8 cellular contexts compared by ENCODE assay signal in the genomic region with DNA sequence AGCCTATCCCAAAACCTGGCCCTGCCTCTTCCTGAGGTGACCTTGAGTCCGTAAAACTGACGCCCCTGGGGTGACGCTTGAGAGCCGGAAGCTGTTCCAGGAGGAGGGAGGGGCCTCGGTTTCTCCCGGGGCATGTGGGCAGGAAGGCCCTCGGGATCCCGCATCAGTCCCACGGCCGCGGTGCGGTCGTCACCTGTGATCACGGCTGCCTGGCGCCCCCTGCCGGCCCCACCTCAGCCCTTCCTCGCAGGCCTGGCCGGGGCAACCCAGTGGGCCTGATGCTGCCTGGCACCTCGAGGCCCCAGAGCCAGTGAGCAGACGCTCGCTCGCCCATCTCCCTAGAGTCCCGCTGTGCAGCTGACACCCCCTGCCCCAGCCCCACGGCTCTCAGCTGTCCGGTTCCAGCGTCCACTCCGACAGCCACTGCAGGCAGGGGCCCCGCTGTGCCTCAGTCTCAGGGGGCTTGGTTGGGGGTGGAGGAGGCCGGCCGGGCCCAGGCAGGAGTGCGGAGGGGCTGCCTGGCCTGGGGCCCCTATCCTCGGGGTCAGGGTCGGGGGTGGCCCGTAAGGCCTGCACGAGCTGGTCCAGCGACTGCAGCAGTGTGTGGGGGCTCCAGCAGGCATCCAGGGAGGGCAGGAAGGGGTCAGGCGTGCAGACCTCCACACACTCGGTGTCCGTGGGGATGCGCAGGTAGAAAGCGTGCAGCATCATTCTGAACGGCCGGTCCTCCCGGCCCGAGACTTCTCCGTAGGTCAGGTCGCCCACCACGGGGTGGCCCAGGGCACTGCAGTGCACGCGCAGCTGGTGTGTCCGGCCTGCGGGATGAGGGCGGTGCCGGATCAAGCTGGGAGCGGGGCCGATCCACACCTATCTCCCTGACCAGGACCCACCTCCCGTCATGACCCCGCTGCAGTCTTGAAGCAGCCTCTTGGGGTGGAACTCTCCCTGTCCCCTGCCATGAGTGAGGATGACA. TPM values are rescaled to one million over a fixed set of nuclear protein-coding genes. Genes with fewer than 3 reads are reported as not detected.
DNase-seq lines count a peak whose midpoint lies in the region; ATAC-seq and TF ChIP-seq lines count a peak whose summit lies in the region.

No MANE protein-coding gene starts in this region.

- intact Hi-C loops in esophagus squamous epithelium (cut with DNase I): loop anchor here (5.0 kb wide), 1 partner anchor 74 kb away; no protein-coding TSS in a partner anchor

- 31 to 60% methylated on average over 5 to 23 of the region's 58 CpGs for WGBS in esophagus squamous epithelium, 2 donors

- no peaks in the 10 kb centered on the region for H3K9me3 ChIP-seq in esophagus squamous epithelium

- DNase-seq in GM06990 (ENCODE audit: extremely low read depth, insufficient read length) (peak; percentile 68), NOMO-1 (lab: John Stamatoyannopoulos, UW; ENCODE audit: unreplicated experiment in 2 of 2) (peak; percentile 21 to 49), esophagus squamous epithelium (lab: John Stamatoyannopoulos, UW) (no peak)
- peak; percentile 82 for DNase-seq in activated T-cell treated with anti-CD3 and anti-CD28 coated beads, Interleukin-2, amount 50 U/mL, for 1 hour

- H3K4me3 Mint-ChIP-seq in nephron: peak overlapping the region; percentile 70 to 85 (median 75)
- peak overlapping the region; percentile 47 for H3K4me3 Mint-ChIP-seq in stimulated activated naive CD8-positive, alpha-beta T cell treated with anti-CD3 and anti-CD28 coated beads, Interleukin-15, Interleukin-2, amounts not matched to agents 100 ng/mL and 50 ng/mL, for 24 hours

- peaks cover 13% of the 10 kb centered on the region for H3K36me3 ChIP-seq in GM06990 (ENCODE audit: control insufficient read depth, insufficient read depth, low read length)
- peaks cover 0 to 20% (median 0%) of the 10 kb centered on the region in 3 donors for H3K36me3 ChIP-seq in esophagus squamous epithelium

- H3K27me3 ChIP-seq in GM06990 (replicated peaks; ENCODE audit: control insufficient read depth, insufficient read depth, low read length) (no peaks in the 10 kb centered on the region), esophagus squamous epithelium (peaks cover 0 to 27% (median 0%) of the 10 kb centered on the region in 4 donors)

- H3K4me1 ChIP-seq in esophagus squamous epithelium: peaks cover 32 to 64% (median 36%) of the 10 kb centered on the region in 3 donors

- H3K9me3 Mint-ChIP-seq in nephron: no peaks in the 10 kb centered on the region
- H3K9me3 Mint-ChIP-seq in stimulated activated naive CD8-positive, alpha-beta T cell treated with anti-CD3 and anti-CD28 coated beads, Interleukin-15, Interleukin-2, amounts not matched to agents 100 ng/mL and 50 ng/mL, for 24 hours: no peaks in the 10 kb centered on the region

- H3K27ac Mint-ChIP-seq in nephron: no peak overlapping the region
- H3K27ac Mint-ChIP-seq in stimulated activated naive CD8-positive, alpha-beta T cell treated with anti-CD3 and anti-CD28 coated beads, Interleukin-15, Interleukin-2, amounts not matched to agents 100 ng/mL and 50 ng/mL, for 24 hours: no peak overlapping the region

- no peaks in the 10 kb centered on the region for H3K36me3 Mint-ChIP-seq in nephron (ENCODE audit: low read depth)
- no peaks in the 10 kb centered on the region for H3K36me3 Mint-ChIP-seq in stimulated activated naive CD8-positive, alpha-beta T cell treated with anti-CD3 and anti-CD28 coated beads, Interleukin-15, Interleukin-2, amounts not matched to agents 100 ng/mL and 50 ng/mL, for 24 hours (ENCODE audit: low read depth)

- H3K27me3 Mint-ChIP-seq in nephron (ENCODE audit: low read depth): no peaks in the 10 kb centered on the region
- H3K27me3 Mint-ChIP-seq in stimulated activated naive CD8-positive, alpha-beta T cell treated with anti-CD3 and anti-CD28 coated beads, Interleukin-15, Interleukin-2, amounts not matched to agents 100 ng/mL and 50 ng/mL, for 24 hours: no peaks in the 10 kb centered on the region

- H3K4me3 ChIP-seq in GM06990 (replicated peaks; ENCODE audit: low read depth, low read length) (no peak overlapping the region), esophagus squamous epithelium (no peak overlapping the region)

- ATAC-seq in HG03469 (IDR thresholded peaks at IDR 0.05; ENCODE audit: unreplicated experiment) (no peak), GM19035 (IDR thresholded peaks at IDR 0.05; ENCODE audit: unreplicated experiment) (no peak)

- H3K27ac ChIP-seq in esophagus squamous epithelium: no peak overlapping the region

- no peak for TF ChIP-seq POLR2A in esophagus squamous epithelium (IDR thresholded peaks at IDR 0.05)

- H3K4me1 Mint-ChIP-seq in nephron: no peaks in the 10 kb centered on the region
- peaks cover 3% of the 10 kb centered on the region for H3K4me1 Mint-ChIP-seq in stimulated activated naive CD8-positive, alpha-beta T cell treated with anti-CD3 and anti-CD28 coated beads, Interleukin-15, Interleukin-2, amounts not matched to agents 100 ng/mL and 50 ng/mL, for 24 hours (ENCODE audit: low read depth)

- peak; percentile 87 for TF ChIP-seq CTCF in GM06990 (IDR thresholded peaks at IDR 0.05; ENCODE audit: insufficient read depth, low read length, poor library complexity, severe bottlenecking)
- peak; percentile 29 to 85 (median 74) for TF ChIP-seq CTCF in esophagus squamous epithelium (IDR thresholded peaks at IDR 0.05)
- peak; percentile 61 to 72 (median 63) for TF ChIP-seq CTCF in nephron (IDR thresholded peaks at IDR 0.05; ENCODE audit: unreplicated experiment in 3 of 3)

RNA-seq across cellular contexts. Expression of a gene that starts 2.3 kb away (rescaled TPM):
- total RNA-seq in esophagus squamous epithelium: 10 to 100 TPM; 20.3 to 33.3 (median 24.9) TPM

RNA-seq across cellular contexts. Expression of a gene that starts 2.6 kb away (rescaled TPM):
- total RNA-seq in esophagus squamous epithelium: 10 to 100 TPM in 1 of 4 donors, 1 to 10 TPM in 3; 5.0 to 17.8 (median 7.3) TPM

RNA-seq across cellular contexts. Expression of a gene that starts 14.7 kb away (rescaled TPM):
- not detected for total RNA-seq in esophagus squamous epithelium

RNA-seq across cellular contexts. Expression of a gene that starts 25.3 kb away (rescaled TPM):
- 1 to 10 TPM in 2 of 4 donors, under 1 TPM in 2; 0.79 to 5.4 (median 2.3) TPM for total RNA-seq in esophagus squamous epithelium

RNA-seq across cellular contexts. Expression of a gene that starts 45.1 kb away (rescaled TPM):
- total RNA-seq in esophagus squamous epithelium: 10 to 100 TPM; 29.7 to 34.5 (median 33.2) TPM
